In the genomic region with DNA sequence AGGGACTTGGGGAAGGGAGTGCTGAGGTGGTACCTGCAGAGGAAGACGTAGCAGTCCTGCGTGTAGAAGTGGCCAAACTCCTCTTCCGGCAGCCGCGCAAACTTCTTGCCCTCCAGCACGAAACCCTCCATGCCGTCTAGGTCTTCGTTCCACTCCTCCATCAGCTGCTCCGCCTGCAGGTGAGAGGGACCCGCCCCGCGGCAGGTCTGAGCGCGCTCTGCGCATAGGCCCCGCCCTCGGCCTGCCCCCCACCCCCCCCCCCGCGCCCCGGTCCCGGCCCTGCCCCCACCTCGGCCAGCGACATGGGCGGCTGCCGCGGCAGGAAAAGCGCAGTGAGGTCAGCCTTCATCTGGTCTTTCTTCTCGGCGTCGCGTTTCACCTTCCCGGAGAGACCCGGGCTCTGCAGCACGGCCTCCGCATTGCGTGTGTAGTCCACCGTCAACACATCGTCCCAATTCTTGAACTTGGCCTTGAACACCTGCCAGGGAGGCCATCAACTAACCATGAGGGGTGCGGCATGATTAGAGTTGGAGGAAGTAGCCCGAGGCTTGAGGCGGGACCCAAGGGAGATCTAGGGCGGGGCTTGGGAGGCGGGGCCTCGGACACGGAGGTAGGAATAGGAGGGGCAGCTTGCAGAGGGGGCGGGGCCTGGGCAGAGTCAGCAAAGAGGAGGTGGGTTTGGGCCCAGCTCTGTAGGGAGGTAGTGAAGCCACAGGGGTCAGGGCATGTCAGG, we compare ENCODE assay signal across 8 cellular contexts. TPM values are rescaled to one million over a fixed set of nuclear protein-coding genes. Genes with fewer than 3 reads are reported as not detected.
A peak's percentile ranks its signal among the peaks of the same experiment; 100 is the strongest.
DNase-seq lines count a peak whose midpoint lies in the region; ATAC-seq and TF ChIP-seq lines count a peak whose summit lies in the region.

No MANE protein-coding gene starts in this region.

- H3K9me3 ChIP-seq in left ventricle myocardium inferior (replicated peaks), result no peaks in the 10 kb centered on the region

- H3K36me3 Mint-ChIP-seq in activated T-cell treated with anti-CD3 and anti-CD28 coated beads, Interleukin-2, amount 50 U/mL, for 24 hours (ENCODE audit: low read depth), result peaks cover 83% of the 10 kb centered on the region
- H3K36me3 Mint-ChIP-seq in immature natural killer cell, result peaks cover 3 to 13% (median 7%) of the 10 kb centered on the region in 3 donors

- H3K27ac ChIP-seq in left ventricle myocardium inferior (replicated peaks), result peak overlapping the region; percentile 87

- peak overlapping the region; percentile 52 for H3K27ac Mint-ChIP-seq in activated T-cell treated with anti-CD3 and anti-CD28 coated beads, Interleukin-2, amount 50 U/mL, for 24 hours
- no peak overlapping the region for H3K27ac Mint-ChIP-seq in immature natural killer cell

- no peaks in the 10 kb centered on the region for H3K4me1 Mint-ChIP-seq in activated T-cell treated with anti-CD3 and anti-CD28 coated beads, Interleukin-2, amount 50 U/mL, for 24 hours (ENCODE audit: low read depth)
- peaks cover 2 to 7% of the 10 kb centered on the region in 2 donors for H3K4me1 Mint-ChIP-seq in immature natural killer cell

- no peak for ATAC-seq in HG02840 (IDR thresholded peaks at IDR 0.05; ENCODE audit: low FRiP score, unreplicated experiment)

- H3K36me3 ChIP-seq in left ventricle myocardium inferior, result peaks cover 94% of the 10 kb centered on the region

- H3K27me3 ChIP-seq in left ventricle myocardium inferior (ENCODE audit: low read depth), result no peaks in the 10 kb centered on the region

- DNase-seq in GM03348 (ENCODE audit: low spot score) (peak; percentile 77), NCI-H1417 treated with DMSO at 0.1 percent for 48 hours (lab: John Stamatoyannopoulos, UW) (peak; percentile 25), left ventricle myocardium inferior (peak; percentile 58), immature natural killer cell (no peak), LoVo (ENCODE audit: low spot score) (no peak)
- DNase-seq in activated T-cell treated with anti-CD3 and anti-CD28 coated beads, Interleukin-2, amount 50 U/mL, for 24 hours, result peak; percentile 65
- peak; percentile 37 for DNase-seq in stimulated activated CD4-positive, alpha-beta T cell treated with anti-CD3 and anti-CD28 coated beads, Interleukin-12 subunit alpha, Interleukin-12 subunit beta, amount 100 ng/mL, for 4 hours

- no peak for TF ChIP-seq CTCF in left ventricle myocardium inferior (IDR thresholded peaks at IDR 0.05; ENCODE audit: borderline replicate concordance)

- H3K4me1 ChIP-seq in left ventricle myocardium inferior, result peaks cover 29% of the 10 kb centered on the region

- no peak overlapping the region for H3K4me3 Mint-ChIP-seq in activated T-cell treated with anti-CD3 and anti-CD28 coated beads, Interleukin-2, amount 50 U/mL, for 24 hours
- H3K4me3 Mint-ChIP-seq in immature natural killer cell, result no peak overlapping the region

- peak overlapping the region; percentile 14 for H3K4me3 ChIP-seq in left ventricle myocardium inferior

- H3K27me3 Mint-ChIP-seq in activated T-cell treated with anti-CD3 and anti-CD28 coated beads, Interleukin-2, amount 50 U/mL, for 24 hours, result no peaks in the 10 kb centered on the region
- peaks cover 1 to 5% (median 4%) of the 10 kb centered on the region in 3 donors for H3K27me3 Mint-ChIP-seq in immature natural killer cell (ENCODE audit: low read depth in 3 of 3)

- H3K9me3 Mint-ChIP-seq in activated T-cell treated with anti-CD3 and anti-CD28 coated beads, Interleukin-2, amount 50 U/mL, for 24 hours, result no peaks in the 10 kb centered on the region
- H3K9me3 Mint-ChIP-seq in immature natural killer cell, result no peaks in the 10 kb centered on the region

- intact Hi-C loops in left ventricle myocardium inferior (cut with micrococcal nuclease), result no loop called here

RNA-seq across cellular contexts. Expression of a gene that starts 11.5 kb away (rescaled TPM):
- total RNA-seq in left ventricle myocardium inferior, result 257 TPM
- 100 to 1,000 TPM in 1 of 3 donors, 10 to 100 TPM in 2; 77.7 to 164 (median 83.7) TPM for polyA plus RNA-seq in immature natural killer cell

RNA-seq across cellular contexts. Expression of a gene that starts 13.4 kb away (rescaled TPM):
- 37.0 TPM for total RNA-seq in left ventricle myocardium inferior
- 10 to 100 TPM; 14.9 to 20.1 (median 17.4) TPM for polyA plus RNA-seq in immature natural killer cell

RNA-seq across cellular contexts. Expression of a gene that starts 21.6 kb away (rescaled TPM):
- 8.8 TPM for total RNA-seq in left ventricle myocardium inferior
- 1 to 10 TPM in 2 of 3 donors, not detected in 1; 2.0 to 3.1 TPM for polyA plus RNA-seq in immature natural killer cell

Comparison
In these comparisons a context has a peak if more than half of its experiments do, and no peak if none do; other contexts are left out.
1. DNase-seq: peak in GM03348 (single experiment), NCI-H1417 treated with DMSO at 0.1 percent for 48 hours (single experiment), activated T-cell treated with anti-CD3 and anti-CD28 coated beads, Interleukin-2, amount 50 U/mL, for 24 hours (single experiment), left ventricle myocardium inferior (single experiment) and stimulated activated CD4-positive, alpha-beta T cell treated with anti-CD3 and anti-CD28 coated beads, Interleukin-12 subunit alpha, Interleukin-12 subunit beta, amount 100 ng/mL, for 4 hours (single experiment); none in immature natural killer cell (0 of 3) and LoVo (single experiment).